1 cellular context compared by ENCODE assay signal in genomic region chr4:140234697-140235060, GRCh38.
TF ChIP-seq lines count a peak whose summit lies in the region.

No MANE protein-coding gene starts in this region.

TF ChIP-seq in IMR-90, 13 proteins besides CTCF, POLR2A, EP300 and RAD21 (continued from another document):
- TF ChIP-seq ELK1 (IDR thresholded peaks at IDR 0.05; ENCODE audit: borderline replicate concordance, low read depth, low read length) (no peak), FOS (IDR thresholded peaks at IDR 0.05; ENCODE audit: low read depth, low read length) (no peak), CHD1 (IDR thresholded peaks at IDR 0.05; ENCODE audit: low read depth, low read length) (no peak), BHLHE40 (IDR thresholded peaks at IDR 0.05; ENCODE audit: low read depth, low read length) (no peak)
